Comparison of ENCODE assay signal across 21 cellular contexts in the genomic region with DNA sequence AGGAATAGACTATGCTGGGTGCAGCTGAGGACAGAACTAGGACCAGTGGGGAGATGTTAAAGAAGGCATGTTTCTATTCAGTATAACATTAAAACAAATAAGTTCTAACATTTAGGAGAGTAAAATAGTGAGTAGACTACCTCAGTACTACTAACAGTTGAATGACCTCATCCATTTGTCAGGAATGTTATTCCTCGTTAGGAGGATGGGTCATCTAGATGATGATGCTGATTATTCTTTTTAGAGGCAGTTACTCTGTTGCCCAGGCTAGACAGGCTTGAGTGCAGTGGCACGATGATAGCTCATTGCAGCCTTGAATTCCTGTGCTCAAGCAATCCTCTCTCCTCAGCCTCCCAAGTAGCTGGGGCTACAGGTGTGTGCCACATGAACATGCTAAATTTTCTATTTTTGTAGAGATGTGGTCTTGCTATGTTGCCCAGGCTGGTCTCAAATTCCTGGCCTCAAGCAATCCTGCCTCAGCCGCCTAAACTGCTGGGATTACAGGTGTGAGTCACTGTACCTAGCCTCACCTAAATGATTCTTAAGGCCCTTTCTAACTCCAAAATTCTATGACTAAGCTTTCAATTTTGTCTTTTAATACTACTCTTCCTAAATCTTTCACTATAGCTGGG. TPM values are rescaled to one million over a fixed set of nuclear protein-coding genes. Genes with fewer than 3 reads are reported as not detected.
A peak's percentile ranks its signal among the peaks of the same experiment; 100 is the strongest.
DNase-seq lines count a peak whose midpoint lies in the region; ATAC-seq, FAIRE-seq and TF ChIP-seq lines count a peak whose summit lies in the region.
"Had no signal": no experiment of that assay in that cellular context is flagged by ENCODE, and none has a peak within 500 bp of the region (broad histone marks: within the 10 kb centered on the region; RNA-seq: fewer than 3 reads in every experiment).

No MANE protein-coding gene starts in this region.

- TF ChIP-seq CTCF in SK-N-SH (IDR thresholded peaks at IDR 0.05) (no peak), foreskin keratinocyte (conservative IDR thresholded peaks at IDR 0.05) (no peak)

- DNase-seq in SK-N-SH: no peak
- DNase-seq in H54 (ENCODE audit: insufficient read length, low spot score): no peak
- peak; percentile 1 for DNase-seq in T1000 (lab: John Stamatoyannopoulos, UW)
- DNase-seq in foreskin keratinocyte: peak in 1 of 2 donors; percentile 37
- DNase-seq in activated effector memory CD4-positive, alpha-beta T cell treated with anti-CD3 and anti-CD28 coated beads, Interleukin-2, amount 50 U/mL, for 16 hours: no peak
- DNase-seq in SJCRH30: no peak
- DNase-seq in stimulated activated CD4-positive, alpha-beta T cell treated with anti-CD3 and anti-CD28 coated beads, Interleukin-1b, Interleukin-23, amount 100 ng/mL, for 48 hours: no peak
- DNase-seq: BE2C; CD4-positive, CD25-positive, alpha-beta regulatory T cell; COR-L47; DMS 273 treated with DMSO at 0.1 percent for 48 hours; DND-41; HCEC 1CT; NCI-H1417 treated with DMSO at 0.1 percent for 48 hours; NCI-H187 treated with DMSO at 0.1 percent for 48 hours; NCI-H2227 treated with DMSO at 0.1 percent for 48 hours; RPMI8226; SHP77 treated with DMSO at 0.1 percent for 48 hours had no signal

- no peak for TF ChIP-seq POLR2A in H54 (IDR thresholded peaks at IDR 0.05; ENCODE audit: low read depth, low read length)

- no peak overlapping the region for H3K9ac ChIP-seq in SK-N-SH
- H3K9ac ChIP-seq: KMS-11 had no signal

- CTCF ChIA-PET in SK-N-SH (lab: Yijun Ruan, JAX): interaction anchor here (0.8 to 3.2 kb wide), 5 partner anchors 9 to 60 kb away, joined by 3 to 18 read pairs (median 4); a partner anchor contains a TSS

- H3K4me1 ChIP-seq in SK-N-SH (ENCODE audit: control insufficient read depth in 1 of 2, insufficient read depth in 2 of 2, low read depth in 1 of 2, low read length in 1 of 2): peaks cover 4 to 5% of the 10 kb centered on the region in 2 experiments; a peak in 3 of 4 replicates
- H3K4me1 ChIP-seq in foreskin keratinocyte: peaks cover 7% of the 10 kb centered on the region
- no peaks in the 10 kb centered on the region for H3K4me1 ChIP-seq in SJCRH30
- H3K4me1 ChIP-seq: BE2C had no signal

- POLR2A ChIA-PET in SK-N-SH (lab: Yijun Ruan, JAX): no interaction called here

- no peaks in the 10 kb centered on the region for H4K20me1 ChIP-seq in SK-N-SH (ENCODE audit: insufficient read depth)

- no peak for TF ChIP-seq RAD21 in SK-N-SH (IDR thresholded peaks at IDR 0.05; ENCODE audit: low read length)

- peaks cover 39% of the 10 kb centered on the region; the same call in 1 of the 2 replicates for H3K79me2 ChIP-seq in SK-N-SH (ENCODE audit: insufficient read depth)

- H3K9me3 ChIP-seq in SK-N-SH: no peaks in the 10 kb centered on the region
- H3K9me3 ChIP-seq in SJCRH30 (replicated peaks): no peaks in the 10 kb centered on the region
- H3K9me3 ChIP-seq: BE2C had no signal

- H3K36me3 ChIP-seq in SK-N-SH (replicated peaks in 1 of 2; ENCODE audit: control insufficient read depth in 1 of 2, insufficient read depth in 2 of 2, low read length in 1 of 2) (no peaks in the 10 kb centered on the region), SJCRH30 (no peaks in the 10 kb centered on the region)
- H3K36me3 ChIP-seq: BE2C had no signal

- no peaks in the 10 kb centered on the region for H3K9me2 ChIP-seq in SK-N-SH

- FAIRE-seq in H54 (lab: Jason Lieb, UNC): peak; percentile 91

- no peak overlapping the region for H3K4me3 ChIP-seq in SK-N-SH (ENCODE audit: low read depth in 2 of 2, low read length in 1 of 2)
- no peak overlapping the region for H3K4me3 ChIP-seq in SJCRH30

- H3K4me2 ChIP-seq in SK-N-SH: no peak overlapping the region
- H3K4me2 ChIP-seq: KMS-11 had no signal

- no peaks in the 10 kb centered on the region for H3F3A ChIP-seq in SK-N-SH (replicated peaks; ENCODE audit: insufficient read depth)

- TF ChIP-seq EP300 in SK-N-SH (IDR thresholded peaks at IDR 0.05; ENCODE audit: borderline replicate concordance in 1 of 2, low read depth in 1 of 2, low read length in 1 of 2): no peak

- WGBS in SK-N-SH (ENCODE audit: low lambda C conversion rate): 89% methylated on average over 3 of the region's 3 CpGs

- H2AFZ ChIP-seq in SK-N-SH (ENCODE audit: low read depth): no peak overlapping the region

- ATAC-seq in SK-N-SH treated with all-trans-retinoic acid at 6 μM for 48 hours: peak; percentile 17; the same call in 1 of the 3 replicates
- peak; percentile 73 for ATAC-seq in foreskin keratinocyte

- H3K27ac ChIP-seq in SK-N-SH (ENCODE audit: low read depth in 2 of 2, low read length in 1 of 2): no peak overlapping the region
- H3K27ac ChIP-seq in foreskin keratinocyte: no peak overlapping the region
- no peak overlapping the region for H3K27ac ChIP-seq in SJCRH30
- H3K27ac ChIP-seq: 22Rv1, KMS-11 had no signal

- H3K27me3 ChIP-seq in SK-N-SH (ENCODE audit: insufficient read depth) (no peaks in the 10 kb centered on the region), foreskin keratinocyte (no peaks in the 10 kb centered on the region), SJCRH30 (no peaks in the 10 kb centered on the region)
- H3K27me3 ChIP-seq: BE2C had no signal

TF ChIP-seq in SK-N-SH treated with all-trans-retinoic acid at 6 μM for 48 hours, 23 proteins besides CTCF, POLR2A, EP300 and RAD21 (continues in another document):
- TF ChIP-seq CSDC2 (CRISPR knock-in tag; IDR thresholded peaks at IDR 0.05) (no peak), SNAI2 (CRISPR knock-in tag; IDR thresholded peaks at IDR 0.05) (no peak), ZFP3 (CRISPR knock-in tag; IDR thresholded peaks at IDR 0.05) (no peak), ISL1 (CRISPR knock-in tag; IDR thresholded peaks at IDR 0.05) (no peak), GLIS3 (CRISPR knock-in tag; IDR thresholded peaks at IDR 0.05) (no peak), BACH2 (CRISPR knock-in tag; IDR thresholded peaks at IDR 0.05; ENCODE audit: borderline replicate concordance) (no peak), TCF4 (CRISPR knock-in tag; IDR thresholded peaks at IDR 0.05; ENCODE audit: borderline replicate concordance) (no peak), TOX (CRISPR knock-in tag; IDR thresholded peaks at IDR 0.05; ENCODE audit: borderline replicate concordance) (no peak), ESRRG (CRISPR knock-in tag; IDR thresholded peaks at IDR 0.05) (no peak)
- TF ChIP-seq, protein P1, sequence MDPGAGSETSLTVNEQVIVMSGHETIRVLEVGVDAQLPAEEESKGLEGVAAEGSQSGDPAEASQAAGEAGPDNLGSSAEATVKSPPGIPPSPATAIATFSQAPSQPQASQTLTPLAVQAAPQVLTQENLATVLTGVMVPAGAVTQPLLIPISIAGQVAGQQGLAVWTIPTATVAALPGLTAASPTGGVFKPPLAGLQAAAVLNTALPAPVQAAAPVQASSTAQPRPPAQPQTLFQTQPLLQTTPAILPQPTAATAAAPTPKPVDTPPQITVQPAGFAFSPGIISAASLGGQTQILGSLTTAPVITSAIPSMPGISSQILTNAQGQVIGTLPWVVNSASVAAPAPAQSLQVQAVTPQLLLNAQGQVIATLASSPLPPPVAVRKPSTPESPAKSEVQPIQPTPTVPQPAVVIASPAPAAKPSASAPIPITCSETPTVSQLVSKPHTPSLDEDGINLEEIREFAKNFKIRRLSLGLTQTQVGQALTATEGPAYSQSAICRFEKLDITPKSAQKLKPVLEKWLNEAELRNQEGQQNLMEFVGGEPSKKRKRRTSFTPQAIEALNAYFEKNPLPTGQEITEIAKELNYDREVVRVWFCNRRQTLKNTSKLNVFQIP (CRISPR knock-in tag; IDR thresholded peaks at IDR 0.05; ENCODE audit: borderline replicate concordance, low read depth): no peak

TF ChIP-seq in SK-N-SH, 30 proteins besides CTCF, POLR2A, EP300 and RAD21:
- no peak for TF ChIP-seq EZH2phosphoT487 (IDR thresholded peaks at IDR 0.05; ENCODE audit: borderline replicate concordance, low read depth)
- no peak for TF ChIP-seq GABPA (IDR thresholded peaks at IDR 0.05; ENCODE audit: low read depth)
- TF ChIP-seq, protein P2, sequence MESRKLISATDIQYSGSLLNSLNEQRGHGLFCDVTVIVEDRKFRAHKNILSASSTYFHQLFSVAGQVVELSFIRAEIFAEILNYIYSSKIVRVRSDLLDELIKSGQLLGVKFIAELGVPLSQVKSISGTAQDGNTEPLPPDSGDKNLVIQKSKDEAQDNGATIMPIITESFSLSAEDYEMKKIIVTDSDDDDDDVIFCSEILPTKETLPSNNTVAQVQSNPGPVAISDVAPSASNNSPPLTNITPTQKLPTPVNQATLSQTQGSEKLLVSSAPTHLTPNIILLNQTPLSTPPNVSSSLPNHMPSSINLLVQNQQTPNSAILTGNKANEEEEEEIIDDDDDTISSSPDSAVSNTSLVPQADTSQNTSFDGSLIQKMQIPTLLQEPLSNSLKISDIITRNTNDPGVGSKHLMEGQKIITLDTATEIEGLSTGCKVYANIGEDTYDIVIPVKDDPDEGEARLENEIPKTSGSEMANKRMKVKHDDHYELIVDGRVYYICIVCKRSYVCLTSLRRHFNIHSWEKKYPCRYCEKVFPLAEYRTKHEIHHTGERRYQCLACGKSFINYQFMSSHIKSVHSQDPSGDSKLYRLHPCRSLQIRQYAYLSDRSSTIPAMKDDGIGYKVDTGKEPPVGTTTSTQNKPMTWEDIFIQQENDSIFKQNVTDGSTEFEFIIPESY (IDR thresholded peaks at IDR 0.05; ENCODE audit: borderline replicate concordance, low read depth): no peak
- no peak for TF ChIP-seq FOSL2 (IDR thresholded peaks at IDR 0.05; ENCODE audit: borderline replicate concordance, low read depth)
- TF ChIP-seq FOXM1 (IDR thresholded peaks at IDR 0.05; ENCODE audit: low read depth): no peak
- TF ChIP-seq RCOR1 (IDR thresholded peaks at IDR 0.05; ENCODE audit: low read length): no peak
- TF ChIP-seq, protein P3, sequence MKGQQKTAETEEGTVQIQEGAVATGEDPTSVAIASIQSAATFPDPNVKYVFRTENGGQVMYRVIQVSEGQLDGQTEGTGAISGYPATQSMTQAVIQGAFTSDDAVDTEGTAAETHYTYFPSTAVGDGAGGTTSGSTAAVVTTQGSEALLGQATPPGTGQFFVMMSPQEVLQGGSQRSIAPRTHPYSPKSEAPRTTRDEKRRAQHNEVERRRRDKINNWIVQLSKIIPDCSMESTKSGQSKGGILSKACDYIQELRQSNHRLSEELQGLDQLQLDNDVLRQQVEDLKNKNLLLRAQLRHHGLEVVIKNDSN (IDR thresholded peaks at IDR 0.05; ENCODE audit: borderline replicate concordance, low read depth): no peak
- no peak for TF ChIP-seq TAF1 (IDR thresholded peaks at IDR 0.05; ENCODE audit: borderline replicate concordance, low read depth, low read length)

RNA-seq across cellular contexts. Expression of a gene that starts 9.3 kb away (rescaled TPM):
- polyA plus RNA-seq in SK-N-SH (2012; rRNA removed) (2.9 and 3.1 TPM in 2 replicates), foreskin keratinocyte (0.75 and 0.78 TPM in 2 replicates)
- polyA plus RNA-seq in SK-N-SH (2012; cell fraction: cytosol; rRNA removed): 4.0 and 4.1 TPM in 2 replicates
- 1.7 and 3.2 TPM in 2 replicates for polyA plus RNA-seq in SK-N-SH (2012; cell fraction: nucleus; rRNA removed)
- 3.2 and 3.6 TPM in 2 replicates for total RNA-seq in foreskin keratinocyte
- total RNA-seq in SJCRH30 (2014; rRNA removed; shearing (Covaris generic)): 15.8 and 17.9 TPM in 2 replicates
